18 cellular contexts compared by ENCODE assay signal in the genomic region with DNA sequence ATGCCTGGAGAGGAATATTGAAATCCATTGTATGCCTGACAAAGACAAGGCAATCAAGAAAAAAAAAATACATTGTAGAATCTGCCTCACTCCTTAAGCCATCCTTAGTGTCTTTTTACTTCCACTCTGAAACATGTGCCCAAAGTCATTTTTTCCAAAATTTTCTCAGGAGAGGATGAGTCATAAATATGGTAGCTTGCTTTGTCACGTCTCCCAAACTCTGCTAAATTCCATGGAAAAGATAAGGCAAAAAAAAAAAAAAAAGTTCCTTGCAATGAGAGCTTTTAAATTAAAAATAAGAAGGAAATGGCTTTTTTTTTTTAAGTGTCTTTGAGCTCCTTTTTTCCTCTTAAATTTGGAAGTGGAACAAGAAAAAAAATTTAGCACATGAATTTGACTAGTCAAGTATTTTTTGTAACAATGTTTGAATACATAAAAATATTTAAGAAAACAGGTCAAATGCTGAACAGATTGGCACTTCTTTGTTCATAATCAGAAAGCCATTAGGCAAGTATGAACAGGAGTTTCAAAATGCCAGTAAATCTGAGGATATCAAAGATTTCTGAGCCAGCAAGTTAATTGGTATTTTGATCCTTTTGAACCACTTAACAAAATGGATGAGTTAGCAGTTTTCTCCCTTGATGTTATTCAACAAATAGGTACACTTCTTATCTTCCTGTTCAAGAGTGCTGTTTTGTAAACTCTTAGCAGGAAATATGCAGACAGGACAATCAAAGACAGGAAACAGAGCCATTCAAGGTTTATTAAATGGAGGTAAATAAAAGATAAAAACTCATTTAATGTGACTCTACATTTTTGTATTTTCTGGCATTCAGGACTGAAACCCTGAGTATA.
DNase-seq lines count a peak whose midpoint lies in the region; ATAC-seq and TF ChIP-seq lines count a peak whose summit lies in the region.
"Had no signal": no experiment of that assay in that cellular context is flagged by ENCODE, and none has a peak within 500 bp of the region (broad histone marks: within the 10 kb centered on the region; RNA-seq: fewer than 3 reads in every experiment).

No MANE protein-coding gene starts in this region.

- H4K8ac ChIP-seq in mesenchymal stem cell (ENCODE audit: low read length) = no peak overlapping the region

- H3K9me3 ChIP-seq in mesenchymal stem cell (ENCODE audit: control insufficient read depth, low read length) = peaks cover 4% of the 10 kb centered on the region
- H3K9me3 ChIP-seq: gastrocnemius medialis, Peyer's patch had no signal

- H3K36me3 ChIP-seq in GM23338 (ENCODE audit: insufficient read depth) (no peaks in the 10 kb centered on the region), mesenchymal stem cell (ENCODE audit: control insufficient read depth in 1 of 2, insufficient read depth in 2 of 2, low read depth in 1 of 2, low read length in 2 of 2) (no peaks in the 10 kb centered on the region)
- H3K36me3 ChIP-seq: BLaER1, gastrocnemius medialis, Peyer's patch had no signal

- no peak for TF ChIP-seq CTCF in GM23338 (conservative IDR thresholded peaks at IDR 0.05; ENCODE audit: low read depth in 2 of 2)
- TF ChIP-seq CTCF in MCF 10A (IDR thresholded peaks at IDR 0.05; ENCODE audit: unreplicated experiment) = no peak

- H3K14ac ChIP-seq in mesenchymal stem cell (ENCODE audit: low read length in 2 of 2) = no peak overlapping the region

- no peak overlapping the region for H3K4me3 ChIP-seq in GM23338
- no peak overlapping the region for H3K4me3 ChIP-seq in mesenchymal stem cell (ENCODE audit: insufficient read depth in 1 of 2, low read depth in 1 of 2, low read length in 2 of 2)
- H3K4me3 ChIP-seq: BLaER1, gastrocnemius medialis, Peyer's patch had no signal

- no peak overlapping the region for H2BK5ac ChIP-seq in mesenchymal stem cell (ENCODE audit: low read depth, low read length, poor library complexity, severe bottlenecking)

- H3K27me3 Mint-ChIP-seq in GM23338 (ENCODE audit: insufficient read depth, low read depth, poor library complexity) (no peaks in the 10 kb centered on the region), MCF 10A (ENCODE audit: insufficient read depth, unreplicated experiment) (no peaks in the 10 kb centered on the region)
- H3K27me3 Mint-ChIP-seq: activated CD8-positive, alpha-beta T cell treated with anti-CD3 and anti-CD28 coated beads for 36 hours; central memory CD8-positive, alpha-beta T cell; effector memory CD8-positive, alpha-beta T cell had no signal

- DNase-seq in DMS 273 treated with DMSO at 0.1 percent for 48 hours (lab: John Stamatoyannopoulos, UW) (peak; percentile 43), GM23338 (ENCODE audit: low spot score) (no peak), NCI-H69 (lab: John Stamatoyannopoulos, UW) (peak; percentile 7), mesenchymal stem cell (peak; percentile 26), NCI-H2227 treated with DMSO at 0.1 percent for 48 hours (lab: John Stamatoyannopoulos, UW) (no peak), MCF 10A (ENCODE audit: unreplicated experiment) (no peak), erythroblast (lab: John Stamatoyannopoulos, UW) (no peak)
- DNase-seq: activated CD8-positive, alpha-beta T cell treated with anti-CD3 and anti-CD28 coated beads for 36 hours; activated naive CD8-positive, alpha-beta T cell treated with anti-CD3 and anti-CD28 coated beads, Interleukin-2, amount 50 U/mL, for 24 hours; effector memory CD8-positive, alpha-beta T cell; gastrocnemius medialis; H9; Peyer's patch; SW 1271 had no signal

- H3K4ac ChIP-seq in mesenchymal stem cell (ENCODE audit: low read depth in 1 of 2, low read length in 2 of 2) = no peak overlapping the region

- H3K27me3 ChIP-seq in GM23338 (ENCODE audit: insufficient read depth) (no peaks in the 10 kb centered on the region), mesenchymal stem cell (ENCODE audit: control insufficient read depth in 1 of 2, insufficient read depth in 1 of 2, low read length in 2 of 2) (no peaks in the 10 kb centered on the region)
- H3K27me3 ChIP-seq: BLaER1, gastrocnemius medialis, Peyer's patch had no signal

- H3K4me1 ChIP-seq in GM23338 (ENCODE audit: insufficient read depth) (peaks cover 7% of the 10 kb centered on the region; the same call in 1 of the 2 replicates), mesenchymal stem cell (ENCODE audit: control insufficient read depth, insufficient read depth, low read depth, low read length) (no peaks in the 10 kb centered on the region)
- H3K4me1 ChIP-seq: BLaER1, Peyer's patch had no signal

- H3K27ac ChIP-seq in GM23338 (ENCODE audit: low read depth) (no peak overlapping the region), mesenchymal stem cell (ENCODE audit: low read length, poor library complexity, severe bottlenecking) (no peak overlapping the region)
- H3K27ac ChIP-seq: BLaER1, gastrocnemius medialis, Peyer's patch had no signal

- H3K36me3 Mint-ChIP-seq in GM23338 (ENCODE audit: low read depth) = no peaks in the 10 kb centered on the region
- peaks cover 5% of the 10 kb centered on the region for H3K36me3 Mint-ChIP-seq in MCF 10A (ENCODE audit: insufficient read depth, unreplicated experiment)

- CTCF ChIA-PET in MCF 10A (lab: Yijun Ruan, JAX) = interaction anchor here (0.6 to 0.7 kb wide), 3 partner anchors 25 to 410 kb away, joined by 3 read pairs; no protein-coding TSS in a partner anchor

- H3K23ac ChIP-seq in mesenchymal stem cell (ENCODE audit: low read length in 2 of 2) = no peak overlapping the region

- POLR2A ChIA-PET in MCF 10A (lab: Yijun Ruan, JAX) = interaction anchor here (0.6 to 2.1 kb wide), 5 partner anchors 13 to 485 kb away, joined by 3 to 7 read pairs (median 4); no protein-coding TSS in a partner anchor

- H3K4me1 Mint-ChIP-seq in GM23338 = peaks cover 10% of the 10 kb centered on the region; the same call in 2 of the 3 replicates
- no peaks in the 10 kb centered on the region for H3K4me1 Mint-ChIP-seq in MCF 10A (ENCODE audit: insufficient read depth, unreplicated experiment)
- H3K4me1 Mint-ChIP-seq: activated naive CD8-positive, alpha-beta T cell treated with anti-CD3 and anti-CD28 coated beads, Interleukin-2, amount 50 U/mL, for 24 hours; central memory CD8-positive, alpha-beta T cell; nephron had no signal

- H2BK12ac ChIP-seq in mesenchymal stem cell (ENCODE audit: low read length in 2 of 2) = no peak overlapping the region

- no peak overlapping the region for H3K4me3 Mint-ChIP-seq in GM23338
- no peak overlapping the region for H3K4me3 Mint-ChIP-seq in MCF 10A (ENCODE audit: unreplicated experiment)
- H3K4me3 Mint-ChIP-seq: activated CD8-positive, alpha-beta T cell treated with anti-CD3 and anti-CD28 coated beads for 36 hours; activated naive CD8-positive, alpha-beta T cell treated with anti-CD3 and anti-CD28 coated beads, Interleukin-2, amount 50 U/mL, for 24 hours; activated T-helper 1 cell treated with anti-CD3 and anti-CD28 coated beads, Interleukin-12 subunit alpha, Interleukin-12 subunit beta, Interleukin-2, Interleukin-4 antibody, amounts not matched to agents 30 ng/mL and 10 ng/mL and 1 ng/mL, durations not matched to agents 14 hours and 24 hours and 36 hours; central memory CD8-positive, alpha-beta T cell; effector memory CD8-positive, alpha-beta T cell; H9; nephron had no signal

- no peak overlapping the region for H2AK5ac ChIP-seq in mesenchymal stem cell (ENCODE audit: low read length, severe bottlenecking)

- 0 out of 2 replicates have a peak, but pooled peaks cover 4% of the 10 kb centered on the region for H3K9me2 ChIP-seq in GM23338 (ENCODE audit: insufficient read depth)

- H3K9ac ChIP-seq in mesenchymal stem cell (ENCODE audit: low read length) = no peak overlapping the region
- H3K9ac ChIP-seq: BLaER1 had no signal

- H3K9me3 Mint-ChIP-seq in GM23338 (no peaks in the 10 kb centered on the region; the same call in 2 of the 3 replicates), MCF 10A (ENCODE audit: unreplicated experiment) (peaks cover 7% of the 10 kb centered on the region)
- H3K9me3 Mint-ChIP-seq: activated CD8-positive, alpha-beta T cell treated with anti-CD3 and anti-CD28 coated beads for 36 hours; activated T-helper 1 cell treated with anti-CD3 and anti-CD28 coated beads, Interleukin-12 subunit alpha, Interleukin-12 subunit beta, Interleukin-2, Interleukin-4 antibody, amounts not matched to agents 30 ng/mL and 10 ng/mL and 1 ng/mL, durations not matched to agents 14 hours and 24 hours and 36 hours; central memory CD8-positive, alpha-beta T cell; effector memory CD8-positive, alpha-beta T cell had no signal

- H3K4me2 ChIP-seq in GM23338 = no peak overlapping the region; the same call in 1 of the 2 replicates
- no peak overlapping the region for H3K4me2 ChIP-seq in mesenchymal stem cell (ENCODE audit: low read length, poor library complexity, severe bottlenecking)
- H3K4me2 ChIP-seq: BLaER1 had no signal

- H4K20me1 ChIP-seq in GM23338 (replicated peaks; ENCODE audit: insufficient read depth) = no peaks in the 10 kb centered on the region
- H4K20me1 ChIP-seq: BLaER1 had no signal

- no TSS peak for BruUV-seq in MCF 10A (replicated peaks; lab: Mats Ljungman, UMichigan)

- no peaks in the 10 kb centered on the region for H3K79me1 ChIP-seq in mesenchymal stem cell (replicated peaks; ENCODE audit: low read length, poor library complexity, severe bottlenecking)

- H3K79me2 ChIP-seq in GM23338 (replicated peaks; ENCODE audit: insufficient read depth) = no peaks in the 10 kb centered on the region

- H3F3A ChIP-seq in GM23338 (replicated peaks; ENCODE audit: low read depth) = no peaks in the 10 kb centered on the region

- no peak overlapping the region for H2BK15ac ChIP-seq in mesenchymal stem cell (ENCODE audit: low read depth, poor library complexity, severe bottlenecking)

- no peak overlapping the region for H2BK120ac ChIP-seq in mesenchymal stem cell (ENCODE audit: low read depth, low read length)

- H2AFZ ChIP-seq in GM23338 = no peak overlapping the region
- no peak overlapping the region for H2AFZ ChIP-seq in mesenchymal stem cell (ENCODE audit: low read depth, low read length)

- no peak overlapping the region for H3K18ac ChIP-seq in mesenchymal stem cell (ENCODE audit: low read depth in 1 of 2, low read length in 2 of 2)

- WGBS in mesenchymal stem cell = no CpG with 5 or more reads among the region's 1 CpG

- H3K27ac Mint-ChIP-seq in GM23338 = peak overlapping the region; percentile 50; the same call in 1 of the 2 replicates
- H3K27ac Mint-ChIP-seq in MCF 10A (ENCODE audit: low read depth, unreplicated experiment) = no peak overlapping the region
- H3K27ac Mint-ChIP-seq: activated CD8-positive, alpha-beta T cell treated with anti-CD3 and anti-CD28 coated beads for 36 hours; activated naive CD8-positive, alpha-beta T cell treated with anti-CD3 and anti-CD28 coated beads, Interleukin-2, amount 50 U/mL, for 24 hours; activated T-helper 1 cell treated with anti-CD3 and anti-CD28 coated beads, Interleukin-12 subunit alpha, Interleukin-12 subunit beta, Interleukin-2, Interleukin-4 antibody, amounts not matched to agents 30 ng/mL and 10 ng/mL and 1 ng/mL, durations not matched to agents 14 hours and 24 hours and 36 hours; effector memory CD8-positive, alpha-beta T cell; H9; nephron had no signal

- TF ChIP-seq POLR2A in erythroblast (IDR thresholded peaks at IDR 0.05; ENCODE audit: low read length) = no peak

- no peak overlapping the region for H4K91ac ChIP-seq in mesenchymal stem cell (ENCODE audit: low read length)

- no peak for ATAC-seq in GM23338
- ATAC-seq: activated CD8-positive, alpha-beta T cell treated with anti-CD3 and anti-CD28 coated beads for 36 hours; activated naive CD8-positive, alpha-beta T cell treated with anti-CD3 and anti-CD28 coated beads, Interleukin-2, amount 50 U/mL, for 24 hours; effector memory CD8-positive, alpha-beta T cell; gastrocnemius medialis had no signal

- intact Hi-C loops in MCF 10A (cut with micrococcal nuclease) = no loop called here

Comparison
In these comparisons a context has a peak if more than half of its experiments do, and no peak if none do; other contexts are left out.
1. DNase-seq: peak in DMS 273 treated with DMSO at 0.1 percent for 48 hours (single experiment), NCI-H69 (single experiment) and mesenchymal stem cell (single experiment); none in GM23338 (single experiment), NCI-H2227 treated with DMSO at 0.1 percent for 48 hours (single experiment), MCF 10A (single experiment) and erythroblast (0 of 2).